ENCODE assay signal across 23 cellular contexts in the genomic region with DNA sequence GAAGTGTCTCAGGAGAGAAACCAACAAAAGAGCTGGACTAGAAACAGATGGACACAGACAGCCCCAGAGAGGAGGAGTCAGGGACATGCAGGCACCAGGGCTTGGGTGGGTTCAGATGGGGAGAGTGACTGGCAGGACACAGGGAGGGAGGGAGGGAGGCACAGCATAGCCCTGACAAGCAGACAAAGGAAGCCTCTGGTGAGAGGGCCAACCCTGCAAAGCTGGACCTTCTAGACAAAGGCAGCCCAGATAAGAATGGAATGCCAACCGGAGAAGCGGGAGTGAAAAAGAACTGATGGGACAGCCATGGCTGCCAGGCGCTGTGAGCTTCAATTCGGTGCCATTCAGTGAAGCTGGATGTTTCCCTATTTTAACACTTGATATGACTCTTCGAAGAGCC.
"Had no signal": no experiment of that assay in that cellular context is flagged by ENCODE, and none has a peak within 500 bp of the region (broad histone marks: within the 10 kb centered on the region; RNA-seq: fewer than 3 reads in every experiment).

No MANE protein-coding gene starts in this region.

- H3K27ac ChIP-seq: epithelial cell of prostate, heart right ventricle, prostate gland, stomach, tibial artery, uterus had no signal

- H3K36me3 ChIP-seq: heart right ventricle, prostate gland, stomach, tibial artery, uterus had no signal

- H3K27me3 Mint-ChIP-seq: dendritic cell treated with granulocyte-macrophage colony-stimulating factor and Interleukin-4, amounts not matched to agents 40 ng/mL and 50 ng/mL, for 4 days had no signal

- H3K4me1 Mint-ChIP-seq: activated CD4-positive, alpha-beta T cell treated with anti-CD3 and anti-CD28 coated beads for 36 hours had no signal

- H3K4me1 ChIP-seq: heart right ventricle, prostate gland, stomach, tibial artery, uterus had no signal

- H3K27me3 ChIP-seq: uterus had no signal

- DNase-seq: activated CD4-positive, alpha-beta T cell treated with anti-CD3 and anti-CD28 coated beads for 36 hours; activated CD8-positive, alpha-beta memory T cell treated with anti-CD3 and anti-CD28 coated beads, Interleukin-2, amount 50 U/mL, for 4 hours; activated CD8-positive, alpha-beta T cell treated with anti-CD3 and anti-CD28 coated beads for 36 hours; activated gamma-delta T cell treated with Interleukin-2 at 50 U/mL for 16 hours; activated T-cell treated with anti-CD3 and anti-CD28 coated beads, Interleukin-2, amount 50 U/mL, for 48 hours; amniotic stem cell; effector memory CD8-positive, alpha-beta T cell; foreskin melanocyte; heart right ventricle; mucosa of descending colon; naive thymus-derived CD4-positive, alpha-beta T cell; stimulated activated CD4-positive, alpha-beta T cell treated with anti-CD3 and anti-CD28 coated beads, Interleukin-12 subunit alpha, Interleukin-12 subunit beta, amount 100 ng/mL, for 4 hours; stimulated activated CD4-positive, alpha-beta T cell treated with anti-CD3 and anti-CD28 coated beads, Interleukin-2, amount 100 ng/mL, for 24 hours; stomach; T-helper 17 cell; tibial artery; uterus had no signal

- H3K4me3 Mint-ChIP-seq: activated CD4-positive, alpha-beta T cell treated with anti-CD3 and anti-CD28 coated beads for 36 hours; activated CD8-positive, alpha-beta T cell treated with anti-CD3 and anti-CD28 coated beads for 36 hours; activated naive CD8-positive, alpha-beta T cell; brain; dendritic cell treated with granulocyte-macrophage colony-stimulating factor and Interleukin-4, amounts not matched to agents 40 ng/mL and 50 ng/mL, for 4 days; effector memory CD8-positive, alpha-beta T cell; naive thymus-derived CD4-positive, alpha-beta T cell; T-helper 17 cell had no signal

- ATAC-seq: activated CD4-positive, alpha-beta T cell treated with anti-CD3 and anti-CD28 coated beads for 36 hours; activated CD8-positive, alpha-beta T cell treated with anti-CD3 and anti-CD28 coated beads for 36 hours; effector memory CD8-positive, alpha-beta T cell; heart right ventricle; left lobe of liver; mucosa of descending colon; naive thymus-derived CD4-positive, alpha-beta T cell; T-helper 17 cell had no signal

- H3K4me3 ChIP-seq: heart right ventricle, mucosa of descending colon, prostate gland, stomach, tibial artery, uterus had no signal

- H3K36me3 Mint-ChIP-seq: activated naive CD8-positive, alpha-beta T cell; brain; naive thymus-derived CD4-positive, alpha-beta T cell had no signal

- H3K9me3 Mint-ChIP-seq: activated CD8-positive, alpha-beta T cell treated with anti-CD3 and anti-CD28 coated beads for 36 hours; dendritic cell treated with granulocyte-macrophage colony-stimulating factor and Interleukin-4, amounts not matched to agents 40 ng/mL and 50 ng/mL, for 4 days; effector memory CD8-positive, alpha-beta T cell had no signal

- H3K27ac Mint-ChIP-seq: activated CD4-positive, alpha-beta T cell treated with anti-CD3 and anti-CD28 coated beads for 36 hours; activated CD8-positive, alpha-beta T cell treated with anti-CD3 and anti-CD28 coated beads for 36 hours; activated naive CD8-positive, alpha-beta T cell; dendritic cell treated with granulocyte-macrophage colony-stimulating factor and Interleukin-4, amounts not matched to agents 40 ng/mL and 50 ng/mL, for 4 days; effector memory CD8-positive, alpha-beta T cell; naive thymus-derived CD4-positive, alpha-beta T cell; T-helper 17 cell had no signal

- H3K9me3 ChIP-seq: heart right ventricle, mucosa of descending colon, prostate gland, stomach, tibial artery, uterus had no signal
